In genomic region chr11:21928834-21929233, GRCh38 we compare ENCODE assay signal across 32 cellular contexts.
"Had no signal": no experiment of that assay in that cellular context is flagged by ENCODE, and none has a peak within 500 bp of the region (broad histone marks: within the 10 kb centered on the region; RNA-seq: fewer than 3 reads in every experiment).

No MANE protein-coding gene starts in this region.

- ATAC-seq: activated naive CD4-positive, alpha-beta T cell treated with anti-CD3 and anti-CD28 coated beads, Interleukin-2, amount 50 U/mL, for 72 hours; activated naive CD8-positive, alpha-beta T cell treated with anti-CD3 and anti-CD28 coated beads, Interleukin-2, amount 50 U/mL, for 24 hours; activated T-cell treated with anti-CD3 and anti-CD28 coated beads, Interleukin-2, amount 50 U/mL, for 4 hours; activated T-cell treated with anti-CD3 and anti-CD28 coated beads, Interleukin-2, amount 50 U/mL, for 72 hours; activated T-helper 17 cell treated with anti-CD3 and anti-CD28 coated beads, Interleukin-2, amount 50 U/mL, for 72 hours; body of pancreas had no signal

- H3K27me3 ChIP-seq: adrenal gland, ascending aorta, body of pancreas, brain microvascular endothelial cell, breast epithelium, cardiac muscle cell had no signal

- H3K36me3 ChIP-seq: adrenal gland, ascending aorta, brain microvascular endothelial cell, breast epithelium, cardiac muscle cell had no signal

- DNase-seq: activated effector memory CD4-positive, alpha-beta T cell treated with anti-CD3 and anti-CD28 coated beads, Interleukin-2, amount 50 U/mL, for 16 hours; activated effector memory CD4-positive, alpha-beta T cell treated with Interleukin-2 at 50 U/mL for 16 hours; activated gamma-delta T cell; activated gamma-delta T cell treated with Interleukin-2 at 50 U/mL for 16 hours; activated naive CD4-positive, alpha-beta T cell; activated naive CD4-positive, alpha-beta T cell treated with anti-CD3 and anti-CD28 coated beads for 36 hours; activated naive CD4-positive, alpha-beta T cell treated with anti-CD3 and anti-CD28 coated beads, Interleukin-2, amount 10 ng/mL, durations not matched to agents 7 days and 5 days; activated naive CD4-positive, alpha-beta T cell treated with anti-CD3 and anti-CD28 coated beads, Interleukin-2, amount 50 U/mL, for 16 hours; activated naive CD4-positive, alpha-beta T cell treated with Interleukin-2 at 50 U/mL for 16 hours; activated naive CD8-positive, alpha-beta T cell treated with anti-CD3 and anti-CD28 coated beads for 36 hours; activated naive CD8-positive, alpha-beta T cell treated with anti-CD3 and anti-CD28 coated beads, Interleukin-2, amount 10 ng/mL, durations not matched to agents 7 days and 5 days; activated naive CD8-positive, alpha-beta T cell treated with anti-CD3 and anti-CD28 coated beads, Interleukin-2, amount 50 U/mL, for 24 hours; activated T-cell treated with anti-CD3 and anti-CD28 coated beads, Interleukin-2, amount 50 U/mL, for 1 hour; activated T-cell treated with anti-CD3 and anti-CD28 coated beads, Interleukin-2, amount 50 U/mL, for 24 hours; activated T-cell treated with anti-CD3 and anti-CD28 coated beads, Interleukin-2, amount 50 U/mL, for 4 hours; activated T-cell treated with anti-CD3 and anti-CD28 coated beads, Interleukin-2, amount 50 U/mL, for 48 hours; activated T-cell treated with anti-CD3 and anti-CD28 coated beads, Interleukin-2, amount 50 U/mL, for 72 hours; adrenal gland; amniotic stem cell; amygdala; anterior cingulate cortex; aorta; body of pancreas; brain microvascular endothelial cell; caudate nucleus; central memory CD4-positive, alpha-beta T cell; cerebellar nuclear complex had no signal

- H3K4me1 ChIP-seq: adrenal gland, ascending aorta, body of pancreas, breast epithelium had no signal

- H3K9me3 ChIP-seq: adrenal gland, ascending aorta, body of pancreas, breast epithelium had no signal

- H3K4me3 ChIP-seq: adrenal gland, ascending aorta, body of pancreas, breast epithelium, cardiac muscle cell had no signal

- H3K27ac ChIP-seq: adrenal gland, ascending aorta, body of pancreas, brain microvascular endothelial cell, breast epithelium, cardiac muscle cell had no signal
